23 cellular contexts compared by ENCODE assay signal in the genomic region with DNA sequence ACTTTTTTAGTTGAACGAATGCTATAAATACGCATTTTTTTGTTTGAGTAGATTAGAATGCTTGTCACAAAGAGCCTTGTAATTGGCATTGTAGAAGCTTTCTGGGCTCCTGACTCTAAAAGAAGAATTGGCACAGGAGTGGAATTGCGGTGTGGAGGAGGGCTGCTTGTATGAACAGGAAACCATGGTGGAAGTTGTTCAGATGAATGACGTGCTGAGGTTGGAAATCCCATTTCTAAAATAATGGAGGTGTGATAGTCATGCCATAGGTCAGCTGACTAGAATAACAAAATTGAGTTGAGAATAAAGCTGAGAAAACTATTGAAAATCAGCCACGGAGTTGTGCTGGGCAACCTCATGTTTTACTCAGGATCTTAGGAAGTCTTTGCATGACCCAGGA.
DNase-seq lines count a peak whose midpoint lies in the region; ATAC-seq, FAIRE-seq and TF ChIP-seq lines count a peak whose summit lies in the region.
"Had no signal": no experiment of that assay in that cellular context is flagged by ENCODE, and none has a peak within 500 bp of the region (broad histone marks: within the 10 kb centered on the region; RNA-seq: fewer than 3 reads in every experiment).

No MANE protein-coding gene starts in this region.

- no peak for TF ChIP-seq POLR2A in H54 (IDR thresholded peaks at IDR 0.05; ENCODE audit: low read depth, low read length)

- no peaks in the 10 kb centered on the region for H3K36me3 ChIP-seq in RWPE2 (ENCODE audit: low read depth)
- H3K36me3 ChIP-seq: BLaER1, Peyer's patch, SJCRH30 had no signal

- FAIRE-seq in H54 (lab: Jason Lieb, UNC): no peak
- FAIRE-seq: GM19239, H1, HTR-8/SVneo, K562 had no signal

- H3K9me3 ChIP-seq in RWPE2 (ENCODE audit: severe bottlenecking): peaks cover 3% of the 10 kb centered on the region

- peak overlapping the region; percentile 97 for H3K27ac ChIP-seq in RWPE2 (ENCODE audit: poor library complexity, severe bottlenecking)
- H3K27ac ChIP-seq: BLaER1, Peyer's patch, SJCRH30 had no signal

- peaks cover 23 to 47% (median 37%) of the 10 kb centered on the region in 5 experiments for H3K9me3 Mint-ChIP-seq in brain

- TF ChIP-seq CTCF in RWPE2 (IDR thresholded peaks at IDR 0.05; ENCODE audit: poor library complexity, severe bottlenecking) (no peak), brain (conservative IDR thresholded peaks at IDR 0.05) (no peak)

- H3K27ac Mint-ChIP-seq in brain: peak overlapping the region in 3 of 5 experiments; percentile 33 to 73 (median 71)
- H3K27ac Mint-ChIP-seq: CD4-positive, CD25-positive, alpha-beta regulatory T cell had no signal

- peaks cover 23% of the 10 kb centered on the region for H3K4me1 Mint-ChIP-seq in brain
- H3K4me1 Mint-ChIP-seq: CD4-positive, CD25-positive, alpha-beta regulatory T cell had no signal

- peaks cover 42% of the 10 kb centered on the region for H3K4me1 ChIP-seq in RWPE2 (ENCODE audit: insufficient read depth, poor library complexity, severe bottlenecking)
- H3K4me1 ChIP-seq: BLaER1, Peyer's patch had no signal

- H3K27me3 Mint-ChIP-seq in brain: peaks cover 3% of the 10 kb centered on the region

- intact Hi-C loops in cardiac septum (cut with DNase I): loop anchor here (5.0 to 10.0 kb wide), 2 partner anchors 155 to 358 kb away; no protein-coding TSS in a partner anchor

- DNase-seq in Daoy (ENCODE audit: low read depth): peak; percentile 61
- DNase-seq in RWPE2 (ENCODE audit: low spot score): no peak
- peak; percentile 60 to 73 for DNase-seq in lung microvascular endothelial cell (ENCODE audit: low read depth in 2 of 2)
- DNase-seq in cardiac septum (ENCODE audit: low spot score): no peak
- no peak for DNase-seq in H54 (ENCODE audit: insufficient read length, low spot score)
- DNase-seq: CD4-positive, CD25-positive, alpha-beta regulatory T cell; DMS153; DND-41; MM.1S; NCI-H2029; NCI-H226; NCI-H510A; NCI-H69; Peyer's patch; SJCRH30 had no signal

- ATAC-seq in RWPE2 (ENCODE audit: low read depth) (no peak), HG03139 (IDR thresholded peaks at IDR 0.05; ENCODE audit: unreplicated experiment) (no peak)
- ATAC-seq: HCT116, K562 had no signal

- H3K27me3 ChIP-seq in RWPE2 (ENCODE audit: insufficient read depth, poor library complexity, severe bottlenecking): no peaks in the 10 kb centered on the region
- H3K27me3 ChIP-seq: BLaER1, Peyer's patch, SJCRH30 had no signal

- H3K4me3 ChIP-seq in RWPE2 (ENCODE audit: severe bottlenecking): no peak overlapping the region
- H3K4me3 ChIP-seq: BLaER1, K562, Peyer's patch, SJCRH30 had no signal

- peaks cover 31% of the 10 kb centered on the region for H3K36me3 Mint-ChIP-seq in brain

- no peak overlapping the region for H3K4me3 Mint-ChIP-seq in brain

Comparison
In these comparisons a context has a peak if more than half of its experiments do, and no peak if none do; other contexts are left out.
1. DNase-seq: peak in Daoy (single experiment) and lung microvascular endothelial cell (2 of 2); none in RWPE2 (single experiment), cardiac septum (single experiment) and H54 (single experiment).